ENCODE assay signal across 8 cellular contexts in the genomic region with DNA sequence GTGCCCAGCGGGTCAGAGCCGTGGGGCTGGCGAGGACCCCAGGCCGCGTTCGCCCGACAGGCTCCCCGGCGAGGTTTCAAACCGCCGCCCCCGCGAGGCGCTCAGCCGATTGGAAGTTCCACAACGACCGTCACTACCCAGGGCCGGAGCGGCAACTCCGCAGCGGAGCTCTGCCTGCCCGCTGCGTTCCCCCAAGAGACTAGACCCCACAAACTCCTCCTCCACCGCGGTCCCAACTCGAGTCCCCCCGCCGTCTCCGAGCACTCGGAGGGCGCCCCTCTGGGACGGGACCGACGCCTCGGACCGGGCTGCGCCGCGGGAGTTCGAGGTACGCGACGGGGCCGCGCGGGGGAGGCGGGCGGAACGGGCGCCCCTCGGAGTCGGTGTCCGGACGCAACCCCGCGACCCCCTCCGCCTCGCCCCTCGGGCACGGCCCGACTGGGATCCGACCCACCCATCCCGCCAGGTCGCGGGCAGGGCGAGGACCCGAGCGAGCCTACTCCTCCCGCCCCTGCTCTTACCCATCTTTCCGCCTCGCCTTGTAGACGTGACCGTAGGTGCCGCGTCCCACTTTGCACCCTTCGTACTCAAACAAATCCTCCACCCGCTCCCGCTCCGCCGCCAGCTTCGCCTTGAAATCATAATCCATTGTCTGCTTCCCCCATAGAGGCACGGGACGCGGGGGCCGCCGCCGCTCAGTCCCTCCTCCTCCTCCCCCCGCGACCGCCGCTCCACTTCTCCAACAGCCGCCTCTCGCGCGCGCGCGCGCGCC.
A peak's percentile ranks its signal among the peaks of the same experiment; 100 is the strongest.
DNase-seq lines count a peak whose midpoint lies in the region; ATAC-seq and TF ChIP-seq lines count a peak whose summit lies in the region.

No MANE protein-coding gene starts in this region.

- peaks cover 31% of the 10 kb centered on the region for H3K4me1 Mint-ChIP-seq in central memory CD8-positive, alpha-beta T cell

- peak overlapping the region; percentile 92 for H3K27ac Mint-ChIP-seq in central memory CD8-positive, alpha-beta T cell (ENCODE audit: low read depth)

- no peak for TF ChIP-seq CTCF in GM10266 (IDR thresholded peaks at IDR 0.05; ENCODE audit: control insufficient read depth, insufficient read depth, low read depth, missing control alignments)

- H3K27me3 Mint-ChIP-seq in central memory CD8-positive, alpha-beta T cell: no peaks in the 10 kb centered on the region

- no peak for ATAC-seq in central memory CD8-positive, alpha-beta T cell (replicated peaks; ENCODE audit: extremely low read depth, poor library complexity, severe bottlenecking)

- CTCF ChIA-PET in HEK293T (lab: Yijun Ruan, JAX): interaction anchor here (1.1 kb wide), 1 partner anchor 144 kb away, joined by 5 read pairs; the partner anchor contains the start of gene GTF3C6

- POLR2A ChIA-PET in HEK293T (lab: Yijun Ruan, JAX): interaction anchor here (0.5 to 4.5 kb wide), 27 partner anchors 8 to 1427 kb away, joined by 3 to 93 read pairs (median 4); partner anchors contain the start of genes AMD1, GTF3C6 and RPF2

- peak overlapping the region; percentile 95 for H3K4me3 Mint-ChIP-seq in central memory CD8-positive, alpha-beta T cell

- H3K9me3 Mint-ChIP-seq in central memory CD8-positive, alpha-beta T cell: no peaks in the 10 kb centered on the region

- DNase-seq in GM10266 (ENCODE audit: extremely low spot score): peak; percentile 77
- DNase-seq in HEK293T (ENCODE audit: extremely low spot score): peak; percentile 61
- DNase-seq in NCI-H1105 (lab: John Stamatoyannopoulos, UW): peak; percentile 34
- DNase-seq in activated CD4-positive, CD25-positive, alpha-beta regulatory T cell treated with anti-CD3 and anti-CD28 coated beads, Interleukin-2, amount 50 U/mL, for 72 hours: peak; percentile 64
- DNase-seq in central memory CD8-positive, alpha-beta T cell (ENCODE audit: low spot score in 2 of 2): peak; percentile 21 to 40
- DNase-seq in kidney glomerular epithelial cell (lab: John Stamatoyannopoulos, UW): peak; percentile 41
- peak; percentile 22 to 48 (median 26) for DNase-seq in stimulated activated CD4-positive, alpha-beta T cell treated with anti-CD3 and anti-CD28 coated beads, Interleukin-1b, Interleukin-23, amount 100 ng/mL, for 24 hours (ENCODE audit: low read depth in 4 of 4, low spot score in 1 of 4)
- DNase-seq in DMS153 treated with DMSO at 0.1 percent for 48 hours (lab: John Stamatoyannopoulos, UW; ENCODE audit: unreplicated experiment): no peak

- H3K36me3 Mint-ChIP-seq in central memory CD8-positive, alpha-beta T cell (ENCODE audit: insufficient read depth): peaks cover 12% of the 10 kb centered on the region

TF ChIP-seq in HEK293T, 16 proteins besides CTCF, POLR2A, EP300 and RAD21:
- TF ChIP-seq LEF1 (IDR thresholded peaks at IDR 0.05; ENCODE audit: borderline replicate concordance): no peak
- TF ChIP-seq HDGF (IDR thresholded peaks at IDR 0.05; ENCODE audit: borderline replicate concordance): no peak
- no peak for TF ChIP-seq FOXA1 (IDR thresholded peaks at IDR 0.05)
- no peak for TF ChIP-seq ZNF384 (IDR thresholded peaks at IDR 0.05)
- TF ChIP-seq FOXM1 (IDR thresholded peaks at IDR 0.05; ENCODE audit: borderline replicate concordance): no peak
